In genomic region chr7:71598553-71598952, GRCh38 we compare ENCODE assay signal across 31 cellular contexts.
"Had no signal": no experiment of that assay in that cellular context is flagged by ENCODE, and none has a peak within 500 bp of the region (broad histone marks: within the 10 kb centered on the region; RNA-seq: fewer than 3 reads in every experiment).

No MANE protein-coding gene starts in this region.

- ATAC-seq: natural killer cell; psoas muscle; right cardiac atrium; sciatic nerve; stimulated activated naive CD8-positive, alpha-beta T cell treated with anti-CD3 and anti-CD28 coated beads, Interleukin-15, amount 100 ng/mL, for 72 hours; stimulated activated naive CD8-positive, alpha-beta T cell treated with anti-CD3 and anti-CD28 coated beads, Interleukin-15, Interleukin-2, amounts not matched to agents 100 U/mL and 50 U/mL, for 24 hours had no signal

- H3K36me3 ChIP-seq: neural progenitor cell, ovary, spleen, suprapubic skin, tibial artery, upper lobe of left lung, vagina had no signal

- H3K9me3 ChIP-seq: ovary, psoas muscle, suprapubic skin, testis, tibial artery, upper lobe of left lung, vagina had no signal

- H3K79me2 ChIP-seq: parathyroid adenoma had no signal

- H3K4me3 Mint-ChIP-seq: natural killer cell; nephron; neural progenitor cell; stimulated activated memory B cell treated with anti-CD40 and anti-IgM and Interleukin-4, amounts not matched to agents 10 μg/mL and 1 μg/mL and 100 μg/mL, for 72 hours; stimulated activated naive CD8-positive, alpha-beta T cell treated with anti-CD3 and anti-CD28 coated beads, Interleukin-15, amount 100 ng/mL, for 72 hours had no signal

- H3K4me1 ChIP-seq: neural progenitor cell, parathyroid adenoma, psoas muscle, spleen, suprapubic skin, testis, tibial artery, upper lobe of left lung, vagina had no signal

- FAIRE-seq: urothelium cell line had no signal

- H3K27me3 Mint-ChIP-seq: stimulated activated memory B cell treated with anti-CD40 and anti-IgM and Interleukin-4, amounts not matched to agents 10 μg/mL and 1 μg/mL and 100 μg/mL, for 72 hours; stimulated activated naive CD8-positive, alpha-beta T cell treated with anti-CD3 and anti-CD28 coated beads, Interleukin-15, amount 100 ng/mL, for 72 hours had no signal

- H3K9me3 Mint-ChIP-seq: nephron, neural progenitor cell had no signal

- H3K27me3 ChIP-seq: neural progenitor cell, ovary, spleen, suprapubic skin, testis, tibial artery, upper lobe of left lung, vagina had no signal

- H3K4me2 ChIP-seq: neural progenitor cell, smooth muscle cell had no signal

- DNase-seq: natural killer cell; occipital lobe; ovary; posterior cingulate gyrus; psoas muscle; right cardiac atrium; spleen; stimulated activated CD4-positive, alpha-beta T cell treated with anti-CD3 and anti-CD28 coated beads, Interleukin-12 subunit alpha, Interleukin-12 subunit beta, amount 100 ng/mL, for 4 hours; stimulated activated CD4-positive, alpha-beta T cell treated with anti-CD3 and anti-CD28 coated beads, Interleukin-1b, Interleukin-23, amount 100 ng/mL, for 48 hours; stimulated activated CD4-positive, alpha-beta T cell treated with anti-CD3 and anti-CD28 coated beads, Interleukin-4, amount 100 ng/mL, for 1 hour; stimulated activated CD4-positive, alpha-beta T cell treated with anti-CD3 and anti-CD28 coated beads, Interleukin-4, amount 100 ng/mL, for 4 hours; stimulated activated CD8-positive, alpha-beta memory T cell treated with anti-CD3 and anti-CD28 coated beads, Interleukin-4, amount 100 ng/mL, for 48 hours; stimulated activated naive CD4-positive, alpha-beta T cell; stimulated activated naive CD8-positive, alpha-beta T cell treated with anti-CD3 and anti-CD28 coated beads, Interleukin-15, amount 100 ng/mL, for 72 hours; stimulated activated naive CD8-positive, alpha-beta T cell treated with anti-CD3 and anti-CD28 coated beads, Interleukin-15, Interleukin-2, amounts not matched to agents 100 U/mL and 50 U/mL, for 24 hours; substantia nigra; testis; tibial artery; trophoblast cell; upper lobe of left lung had no signal

- H3K27ac Mint-ChIP-seq: natural killer cell; nephron; neural progenitor cell; progenitor cell of endocrine pancreas; stimulated activated memory B cell treated with anti-CD40 and anti-IgM and Interleukin-4, amounts not matched to agents 10 μg/mL and 1 μg/mL and 100 μg/mL, for 72 hours; stimulated activated naive CD8-positive, alpha-beta T cell treated with anti-CD3 and anti-CD28 coated beads, Interleukin-15, amount 100 ng/mL, for 72 hours had no signal

- H3K36me3 Mint-ChIP-seq: natural killer cell; neural progenitor cell; stimulated activated memory B cell treated with anti-CD40 and anti-IgM and Interleukin-4, amounts not matched to agents 10 μg/mL and 1 μg/mL and 100 μg/mL, for 72 hours had no signal

- H3K4me1 Mint-ChIP-seq: natural killer cell; stimulated activated memory B cell treated with anti-CD40 and anti-IgM and Interleukin-4, amounts not matched to agents 10 μg/mL and 1 μg/mL and 100 μg/mL, for 72 hours; stimulated activated naive CD8-positive, alpha-beta T cell treated with anti-CD3 and anti-CD28 coated beads, Interleukin-15, amount 100 ng/mL, for 72 hours had no signal

- H3K4me3 ChIP-seq: neural progenitor cell, ovary, psoas muscle, skin epidermis, smooth muscle cell, spleen, suprapubic skin, testis, tibial artery, upper lobe of left lung, vagina had no signal

- H3K9ac ChIP-seq: neural progenitor cell, parathyroid adenoma had no signal

- H2AFZ ChIP-seq: neural progenitor cell, parathyroid adenoma had no signal

- H3K27ac ChIP-seq: neural progenitor cell, ovary, parathyroid adenoma, psoas muscle, skin epidermis, spleen, suprapubic skin, testis, tibial artery, upper lobe of left lung, vagina had no signal
